Comparison of ENCODE assay signal across 1 cellular context in the genomic region with DNA sequence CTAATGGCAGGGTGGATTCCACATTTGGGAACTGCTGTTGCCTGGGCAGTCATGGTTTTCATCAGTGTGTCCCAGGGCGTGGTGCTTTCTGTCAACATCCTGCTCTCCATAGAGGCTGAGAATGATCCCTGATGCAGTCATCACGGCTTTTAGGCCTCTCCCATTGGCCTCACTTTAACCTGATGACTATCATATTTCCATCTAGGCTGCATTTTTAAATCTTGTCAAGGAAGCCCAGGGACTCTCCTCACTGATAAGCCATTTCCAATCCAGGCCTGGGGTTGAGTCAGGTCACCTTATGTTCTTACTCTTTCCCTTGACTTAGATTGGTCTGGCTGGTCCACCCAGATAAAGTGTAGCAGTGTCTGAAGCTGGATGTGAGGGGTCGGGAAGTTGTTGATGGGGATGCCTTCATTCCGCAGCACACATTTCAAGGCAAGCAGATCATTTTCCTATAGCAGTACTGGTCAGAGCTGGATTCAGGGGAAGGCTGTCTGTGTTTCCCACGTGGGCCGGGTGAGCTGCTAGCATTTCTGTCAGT.
TF ChIP-seq lines count a peak whose summit lies in the region.

No MANE protein-coding gene starts in this region.

TF ChIP-seq in IMR-90, 13 proteins besides CTCF, POLR2A, EP300 and RAD21 (continued from another document):
- TF ChIP-seq MAFK (IDR thresholded peaks at IDR 0.05; ENCODE audit: low read depth, low read length) (no peak), RCOR1 (IDR thresholded peaks at IDR 0.05; ENCODE audit: insufficient replicate concordance, low read length) (no peak), BHLHE40 (IDR thresholded peaks at IDR 0.05; ENCODE audit: low read depth, low read length) (no peak), MAZ (IDR thresholded peaks at IDR 0.05; ENCODE audit: borderline replicate concordance, low read depth, low read length) (no peak), CEBPB (IDR thresholded peaks at IDR 0.05; ENCODE audit: low read depth, low read length) (no peak), MXI1 (IDR thresholded peaks at IDR 0.05; ENCODE audit: borderline replicate concordance, low read depth, low read length) (no peak), RFX5 (IDR thresholded peaks at IDR 0.05; ENCODE audit: low read depth, low read length) (no peak)
